Comparison of ENCODE assay signal across 11 cellular contexts in the genomic region with DNA sequence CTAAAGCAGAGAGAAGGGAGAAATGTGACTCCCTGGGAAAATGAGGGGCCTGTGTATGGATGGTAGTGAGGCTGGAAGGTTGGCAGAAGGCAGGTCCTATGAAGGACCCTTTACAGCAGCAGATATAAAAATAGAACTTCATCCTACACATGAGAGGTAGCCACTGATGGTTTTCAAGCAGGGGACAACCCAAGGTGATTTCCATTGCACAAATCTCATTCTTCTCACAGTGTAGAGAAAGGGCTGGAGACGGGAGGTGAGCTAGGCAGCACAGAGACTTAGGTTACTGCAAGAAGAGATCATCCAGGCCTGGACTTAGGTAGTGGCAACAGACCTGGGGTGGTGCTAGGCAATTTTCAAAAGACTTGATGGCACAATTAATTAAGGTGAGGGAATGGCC. TPM values are rescaled to one million over a fixed set of nuclear protein-coding genes. Genes with fewer than 3 reads are reported as not detected.
DNase-seq lines count a peak whose midpoint lies in the region; ATAC-seq and TF ChIP-seq lines count a peak whose summit lies in the region.
"Had no signal": no experiment of that assay in that cellular context is flagged by ENCODE, and none has a peak within 500 bp of the region (broad histone marks: within the 10 kb centered on the region; RNA-seq: fewer than 3 reads in every experiment).

No MANE protein-coding gene starts in this region.

- intact Hi-C loops in spleen (cut with DNase I; ENCODE audit: low total_unique reads) = no loop called here
- intact Hi-C loops in psoas muscle (cut with DNase I) = no loop called here

- H3K27ac ChIP-seq in spleen (peak overlapping the region in 5 of 8 donors; percentile 14 to 67 (median 51)), psoas muscle (no peak overlapping the region)

- H3K27me3 ChIP-seq in spleen (replicated peaks in 1 of 7) (no peaks in the 10 kb centered on the region), psoas muscle (ENCODE audit: insufficient read depth in 3 of 3, low read length in 2 of 3) (no peaks in the 10 kb centered on the region)
- H3K27me3 ChIP-seq: sigmoid colon had no signal

- H3K27me3 Mint-ChIP-seq in HFFc6 (ENCODE audit: insufficient read depth) = no peaks in the 10 kb centered on the region; the same call in 1 of the 2 replicates
- H3K27me3 Mint-ChIP-seq: activated CD4-positive, alpha-beta memory T cell treated with anti-CD3 and anti-CD28 coated beads, Interleukin-2, amount 10 ng/mL, durations not matched to agents 7 days and 5 days had no signal

- peaks cover 60% of the 10 kb centered on the region for H3K36me3 Mint-ChIP-seq in HFFc6 (ENCODE audit: low read depth)

- no peaks in the 10 kb centered on the region for H3K9me3 Mint-ChIP-seq in HFFc6
- H3K9me3 Mint-ChIP-seq: activated CD4-positive, alpha-beta memory T cell treated with anti-CD3 and anti-CD28 coated beads, Interleukin-2, amount 10 ng/mL, durations not matched to agents 7 days and 5 days had no signal

- H3K27ac Mint-ChIP-seq in HFFc6 = peak overlapping the region; percentile 95
- H3K27ac Mint-ChIP-seq: activated CD4-positive, alpha-beta memory T cell treated with anti-CD3 and anti-CD28 coated beads, Interleukin-2, amount 10 ng/mL, durations not matched to agents 7 days and 5 days had no signal

- ATAC-seq in GM19035 (IDR thresholded peaks at IDR 0.05; ENCODE audit: unreplicated experiment) (peak; percentile 48), HG03469 (IDR thresholded peaks at IDR 0.05; ENCODE audit: unreplicated experiment) (peak; percentile 32), psoas muscle (no peak), GM18870 (IDR thresholded peaks at IDR 0.05; ENCODE audit: unreplicated experiment) (no peak)

- H3K4me1 ChIP-seq in spleen (peaks cover 23 to 90% (median 48%) of the 10 kb centered on the region in 6 donors), psoas muscle (peaks cover 33% of the 10 kb centered on the region)

- no peak for TF ChIP-seq POLR2A in spleen (IDR thresholded peaks at IDR 0.05)

- peaks cover 100% of the 10 kb centered on the region for H3K4me1 Mint-ChIP-seq in HFFc6 (ENCODE audit: low read depth)

- H3K9me3 ChIP-seq in spleen (no peaks in the 10 kb centered on the region), psoas muscle (no peaks in the 10 kb centered on the region)
- H3K9me3 ChIP-seq: sigmoid colon had no signal

- H3K36me3 ChIP-seq in spleen = peaks cover 0 to 7% (median 0%) of the 10 kb centered on the region in 6 donors
- no peaks in the 10 kb centered on the region for H3K36me3 ChIP-seq in psoas muscle (ENCODE audit: insufficient read depth in 1 of 2, low read depth in 1 of 2)
- H3K36me3 ChIP-seq: sigmoid colon had no signal

- DNase-seq in HFFc6 (no peak), spleen (no peak), psoas muscle (no peak), HUDEP-2 (lab: John Stamatoyannopoulos, UW; ENCODE audit: unreplicated experiment in 76 of 76) (no peak), dermis blood vessel endothelial cell (no peak)
- DNase-seq: activated CD4-positive, alpha-beta memory T cell treated with anti-CD3 and anti-CD28 coated beads, Interleukin-2, amount 10 ng/mL, durations not matched to agents 7 days and 5 days; NCI-H524 treated with DMSO at 0.1 percent for 48 hours; sigmoid colon had no signal

- TF ChIP-seq CTCF in HFFc6 (IDR thresholded peaks at IDR 0.05) (no peak), spleen (IDR thresholded peaks at IDR 0.05 in 8 of 11, conservative IDR thresholded peaks at IDR 0.05 in 3 of 11) (no peak), psoas muscle (IDR thresholded peaks at IDR 0.05) (no peak)

- peak overlapping the region; percentile 82 for H3K4me3 Mint-ChIP-seq in HFFc6
- H3K4me3 Mint-ChIP-seq: activated CD4-positive, alpha-beta memory T cell treated with anti-CD3 and anti-CD28 coated beads, Interleukin-2, amount 10 ng/mL, durations not matched to agents 7 days and 5 days had no signal

- H3K4me3 ChIP-seq in spleen (no peak overlapping the region), psoas muscle (no peak overlapping the region)
- H3K4me3 ChIP-seq: sigmoid colon had no signal

- 65 to 94% (median 81%) methylated on average over 1 of the region's 1 CpG for WGBS in spleen, 5 donors
- WGBS in psoas muscle, 3 donors = 91 to 100% (median 92%) methylated on average over 1 of the region's 1 CpG

RNA-seq across cellular contexts. Expression of a gene that starts 30.7 kb away (rescaled TPM):
- 100 to 1,000 TPM; 191 to 235 (median 215) TPM for total RNA-seq in HFFc6 (2021; fragmentation: NEBNext Ultra II Directional; extraction: Animal tissue kit (Norgen Biotek cat#: 25700))
- total RNA-seq in spleen (10 to 100 TPM; 26.7 to 47.7 (median 40.1) TPM), psoas muscle (1 to 10 TPM; 3.4 to 5.7 (median 4.5) TPM), dermis blood vessel endothelial cell (30.6 and 51.3 TPM in 2 replicates)
- polyA plus RNA-seq in spleen (1 to 10 TPM; 1.8 to 4.8 (median 2.2) TPM), psoas muscle (1 to 10 TPM; 2.1 to 4.5 (median 3.0) TPM)

Comparison
In these comparisons a context has a peak if more than half of its experiments do, and no peak if none do; other contexts are left out.
1. ATAC-seq: peak in GM19035 (single experiment) and HG03469 (single experiment); none in psoas muscle (0 of 4) and GM18870 (single experiment).